ENCODE assay signal across 23 cellular contexts in the genomic region with DNA sequence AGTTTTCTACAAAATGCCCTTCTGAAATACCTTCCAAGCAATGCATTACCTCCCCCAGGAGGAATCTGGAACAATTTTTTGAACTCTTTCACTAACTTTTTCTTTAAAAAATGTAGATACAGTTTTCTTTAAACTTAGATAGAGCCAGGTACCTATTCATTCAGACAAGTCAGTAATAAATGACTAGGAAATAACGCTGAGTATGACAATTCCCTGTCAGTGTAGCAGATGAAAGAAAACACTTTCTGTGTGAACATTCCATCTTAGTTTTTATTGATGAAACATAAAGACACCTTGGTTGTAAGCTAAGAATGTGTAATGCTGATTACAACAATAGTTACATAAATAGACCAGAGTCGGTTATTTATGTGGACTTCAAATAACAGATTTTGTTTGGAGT.
"Had no signal": no experiment of that assay in that cellular context is flagged by ENCODE, and none has a peak within 500 bp of the region (broad histone marks: within the 10 kb centered on the region; RNA-seq: fewer than 3 reads in every experiment).

No MANE protein-coding gene starts in this region.

- H3K4me3 Mint-ChIP-seq: activated B cell treated with CpG ODN at 0.5 μM for 24 hours; activated CD4-positive, alpha-beta T cell treated with anti-CD3 and anti-CD28 coated beads for 36 hours; activated naive CD8-positive, alpha-beta T cell; activated T-cell treated with anti-CD3 and anti-CD28 coated beads, Interleukin-2, amount 50 U/mL, for 72 hours; endodermal cell; natural killer cell treated with Interleukin-12 subunit alpha and Interleukin-12 subunit beta and Interleukin-15 and Interleukin-18, amount 100 ng/mL, for 72 hours; stimulated activated naive B cell treated with anti-CD40 and anti-IgM and Interleukin-4, amounts not matched to agents 10 μg/mL and 1 μg/mL and 100 μg/mL, for 72 hours had no signal

- H3K36me3 Mint-ChIP-seq: natural killer cell treated with Interleukin-12 subunit alpha and Interleukin-12 subunit beta and Interleukin-15 and Interleukin-18, amount 100 ng/mL, for 72 hours had no signal

- H3K27ac Mint-ChIP-seq: activated B cell treated with CpG ODN at 0.5 μM for 24 hours; activated CD4-positive, alpha-beta T cell treated with anti-CD3 and anti-CD28 coated beads for 36 hours; activated naive CD8-positive, alpha-beta T cell; activated T-cell treated with anti-CD3 and anti-CD28 coated beads, Interleukin-2, amount 50 U/mL, for 72 hours; endodermal cell; natural killer cell treated with Interleukin-12 subunit alpha and Interleukin-12 subunit beta and Interleukin-15 and Interleukin-18, amount 100 ng/mL, for 72 hours; stimulated activated naive B cell treated with anti-CD40 and anti-IgM and Interleukin-4, amounts not matched to agents 10 μg/mL and 1 μg/mL and 100 μg/mL, for 72 hours had no signal

- H3K9me3 Mint-ChIP-seq: activated B cell treated with CpG ODN at 0.5 μM for 24 hours; activated T-cell treated with anti-CD3 and anti-CD28 coated beads, Interleukin-2, amount 50 U/mL, for 72 hours; endodermal cell; natural killer cell treated with Interleukin-12 subunit alpha and Interleukin-12 subunit beta and Interleukin-15 and Interleukin-18, amount 100 ng/mL, for 72 hours had no signal

- DNase-seq: activated B cell treated with CpG ODN at 0.5 μM for 24 hours; activated CD4-positive, alpha-beta T cell treated with anti-CD3 and anti-CD28 coated beads for 36 hours; activated effector memory CD4-positive, alpha-beta T cell treated with Interleukin-2 at 50 U/mL for 16 hours; activated naive CD4-positive, alpha-beta T cell treated with Interleukin-2 at 50 U/mL for 16 hours; activated T-cell treated with anti-CD3 and anti-CD28 coated beads for 4 hours; activated T-cell treated with anti-CD3 and anti-CD28 coated beads, Interleukin-2, amount 50 U/mL, for 72 hours; aorta; brain microvascular endothelial cell; endodermal cell; foreskin fibroblast; lower lobe of right lung; mesenchymal stem cell; occipital lobe; stimulated activated CD4-positive, alpha-beta T cell treated with anti-CD3 and anti-CD28 coated beads, Interleukin-15, amount 100 ng/mL, for 24 hours; stimulated activated CD4-positive, alpha-beta T cell treated with anti-CD3 and anti-CD28 coated beads, Interleukin-2, amount 100 ng/mL, for 24 hours; stimulated activated naive B cell treated with anti-CD40 and anti-IgM and Interleukin-4, amounts not matched to agents 10 μg/mL and 1 μg/mL and 100 μg/mL, for 72 hours; T-helper 2 cell; thyroid gland had no signal

- H3K27ac ChIP-seq: brain microvascular endothelial cell, lower lobe of right lung, right atrium auricular region, thyroid gland had no signal

- H3K4me3 ChIP-seq: lower lobe of right lung, right atrium auricular region, thyroid gland had no signal

- H3K36me3 ChIP-seq: brain microvascular endothelial cell, lower lobe of right lung, right atrium auricular region, thyroid gland had no signal

- ATAC-seq: activated CD4-positive, alpha-beta T cell treated with anti-CD3 and anti-CD28 coated beads for 36 hours; activated T-cell treated with anti-CD3 and anti-CD28 coated beads, Interleukin-2, amount 50 U/mL, for 72 hours; esophagus mucosa; left lobe of liver; lower lobe of right lung; natural killer cell treated with Interleukin-12 subunit alpha and Interleukin-12 subunit beta and Interleukin-15 and Interleukin-18, amount 100 ng/mL, for 72 hours; stimulated activated naive B cell treated with anti-CD40 and anti-IgM and Interleukin-4, amounts not matched to agents 10 μg/mL and 1 μg/mL and 100 μg/mL, for 72 hours had no signal

- H3K9me3 ChIP-seq: lower lobe of right lung, right atrium auricular region, thyroid gland had no signal

- H3K27me3 ChIP-seq: brain microvascular endothelial cell, right atrium auricular region, thyroid gland had no signal
